Comparison of ENCODE assay signal across 1 cellular context in genomic region chr5:123515904-123516303, GRCh38.
TF ChIP-seq lines count a peak whose summit lies in the region.

No MANE protein-coding gene starts in this region.

TF ChIP-seq in HepG2, 621 proteins besides CTCF, POLR2A, EP300 and RAD21 (continued from another document):
- no peak for TF ChIP-seq MXD4 (CRISPR knock-in tag; IDR thresholded peaks at IDR 0.05)
- no peak for TF ChIP-seq TP53 (CRISPR knock-in tag; conservative IDR thresholded peaks at IDR 0.05)
- no peak for TF ChIP-seq ZNF180 (CRISPR knock-in tag; IDR thresholded peaks at IDR 0.05; ENCODE audit: borderline replicate concordance, low read depth)
- TF ChIP-seq LCORL (IDR thresholded peaks at IDR 0.05): no peak
- TF ChIP-seq LCORL (CRISPR knock-in tag; IDR thresholded peaks at IDR 0.05): no peak
- no peak for TF ChIP-seq ZNF317 (CRISPR knock-in tag; IDR thresholded peaks at IDR 0.05)
- TF ChIP-seq, protein P1, sequence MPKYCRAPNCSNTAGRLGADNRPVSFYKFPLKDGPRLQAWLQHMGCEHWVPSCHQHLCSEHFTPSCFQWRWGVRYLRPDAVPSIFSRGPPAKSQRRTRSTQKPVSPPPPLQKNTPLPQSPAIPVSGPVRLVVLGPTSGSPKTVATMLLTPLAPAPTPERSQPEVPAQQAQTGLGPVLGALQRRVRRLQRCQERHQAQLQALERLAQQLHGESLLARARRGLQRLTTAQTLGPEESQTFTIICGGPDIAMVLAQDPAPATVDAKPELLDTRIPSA (CRISPR knock-in tag; IDR thresholded peaks at IDR 0.05; ENCODE audit: borderline replicate concordance): no peak
- TF ChIP-seq PBX2 (CRISPR knock-in tag; IDR thresholded peaks at IDR 0.05): no peak
- TF ChIP-seq CEBPB (IDR thresholded peaks at IDR 0.05; ENCODE audit: borderline replicate concordance, low read depth, low read length): no peak
